Comparison of ENCODE assay signal across 8 cellular contexts in the genomic region with DNA sequence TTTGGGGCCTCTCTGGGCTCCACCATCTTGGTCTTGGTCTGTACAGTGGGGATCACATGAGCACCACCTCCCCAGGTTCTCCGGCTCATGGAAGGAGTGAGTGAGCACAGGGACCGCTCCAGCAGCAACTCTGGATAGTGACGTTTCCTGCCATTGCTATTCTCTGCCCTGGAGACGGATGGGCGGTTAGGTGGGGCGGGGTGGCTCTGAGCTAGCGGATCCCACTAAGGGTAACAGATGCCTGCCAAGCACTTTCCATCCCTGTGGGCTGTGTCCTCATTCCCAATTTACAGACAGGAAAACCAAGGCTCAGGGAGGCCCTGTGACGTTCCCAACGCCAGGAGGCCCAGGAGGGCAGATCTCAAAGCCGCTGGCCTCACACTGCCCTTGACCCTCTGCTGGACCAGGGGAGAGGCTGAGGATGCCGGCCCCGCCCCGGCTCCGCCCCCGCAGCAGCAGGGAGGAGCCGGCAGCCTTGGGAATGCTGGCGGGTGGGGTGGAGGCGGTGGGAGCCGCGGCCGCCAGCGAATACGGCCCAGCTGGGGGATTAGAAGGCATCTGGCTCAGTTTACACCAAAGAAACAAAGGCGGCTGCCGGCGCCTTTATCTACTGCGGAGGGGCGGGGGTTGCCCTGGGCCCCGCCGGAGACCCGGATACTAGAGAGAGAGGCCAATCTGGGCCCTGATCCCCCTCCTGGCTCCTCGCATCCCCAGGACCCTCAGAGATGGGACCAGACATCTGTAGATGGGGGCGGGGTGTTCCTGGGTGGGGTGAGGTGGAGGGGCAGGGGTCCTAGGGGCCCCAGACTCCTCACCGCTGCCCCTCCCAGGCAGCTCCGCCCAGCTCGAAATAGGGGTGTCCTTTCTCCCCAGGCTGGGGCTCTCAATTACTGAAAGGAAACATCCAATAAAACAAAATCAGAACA.
DNase-seq lines count a peak whose midpoint lies in the region; ATAC-seq, FAIRE-seq and TF ChIP-seq lines count a peak whose summit lies in the region.

No MANE protein-coding gene starts in this region.

- no peak for FAIRE-seq in H54 (lab: Jason Lieb, UNC)

- no peak overlapping the region for H3K4me3 Mint-ChIP-seq in CD8-positive, alpha-beta T cell

- peak overlapping the region; percentile 12 to 24 for H3K27ac ChIP-seq in right atrium auricular region
- no peak overlapping the region for H3K27ac ChIP-seq in CD8-positive, alpha-beta T cell (ENCODE audit: low read depth, low read length)

- no peak for TF ChIP-seq CTCF in right atrium auricular region (IDR thresholded peaks at IDR 0.05)
- TF ChIP-seq CTCF in CD8-positive, alpha-beta T cell (IDR thresholded peaks at IDR 0.05): no peak

- POLR2A ChIA-PET in CD8-positive, alpha-beta T cell (lab: Charles Lee): no interaction called here

- ATAC-seq in GM18870 (IDR thresholded peaks at IDR 0.05; ENCODE audit: unreplicated experiment) (no peak), HG02642 (IDR thresholded peaks at IDR 0.05; ENCODE audit: poor library complexity, unreplicated experiment) (no peak), GM19463 (IDR thresholded peaks at IDR 0.05; ENCODE audit: unreplicated experiment) (no peak)
- no peak for ATAC-seq in CD8-positive, alpha-beta T cell

- H3K27me3 ChIP-seq in right atrium auricular region: no peaks in the 10 kb centered on the region
- H3K27me3 ChIP-seq in skeletal muscle satellite cell (ENCODE audit: control insufficient read depth, insufficient read depth, low read length): no peaks in the 10 kb centered on the region
- peaks cover 9% of the 10 kb centered on the region for H3K27me3 ChIP-seq in CD8-positive, alpha-beta T cell (ENCODE audit: insufficient read depth, low read length)

- no peaks in the 10 kb centered on the region for H3K36me3 ChIP-seq in right atrium auricular region
- H3K36me3 ChIP-seq in skeletal muscle satellite cell (ENCODE audit: insufficient read depth, low read length): no peaks in the 10 kb centered on the region
- H3K36me3 ChIP-seq in CD8-positive, alpha-beta T cell (ENCODE audit: insufficient read depth, low read length): no peaks in the 10 kb centered on the region

- no peaks in the 10 kb centered on the region for H3K9me3 Mint-ChIP-seq in CD8-positive, alpha-beta T cell

- no peaks in the 10 kb centered on the region for H3K36me3 Mint-ChIP-seq in CD8-positive, alpha-beta T cell

- CTCF ChIA-PET in CD8-positive, alpha-beta T cell (lab: Charles Lee): interaction anchor here (0.7 to 1.8 kb wide), 2 partner anchors 13 to 19 kb away, joined by 3 to 5 read pairs; no protein-coding TSS in a partner anchor

- intact Hi-C loops in CD8-positive, alpha-beta T cell (cut with DNase I, micrococcal nuclease): no loop called here

- H3K27ac Mint-ChIP-seq in CD8-positive, alpha-beta T cell: no peak overlapping the region

- H3K4me1 ChIP-seq in right atrium auricular region (peaks cover 0 to 63% of the 10 kb centered on the region in 2 donors), skeletal muscle satellite cell (ENCODE audit: control insufficient read depth, insufficient read depth, low read length) (peaks cover 69% of the 10 kb centered on the region)
- H3K4me1 ChIP-seq in CD8-positive, alpha-beta T cell (ENCODE audit: insufficient read depth, low read length): peaks cover 11% of the 10 kb centered on the region

- peak overlapping the region; percentile 83 for H3K4me2 ChIP-seq in skeletal muscle satellite cell (ENCODE audit: low read length)

- peaks cover 4% of the 10 kb centered on the region for H3K4me1 Mint-ChIP-seq in CD8-positive, alpha-beta T cell (ENCODE audit: low read depth)

- H3K9me3 ChIP-seq in right atrium auricular region (no peaks in the 10 kb centered on the region), skeletal muscle satellite cell (replicated peaks; ENCODE audit: low read length) (no peaks in the 10 kb centered on the region)
- H3K9me3 ChIP-seq in CD8-positive, alpha-beta T cell (ENCODE audit: low read length): no peaks in the 10 kb centered on the region

- DNase-seq in H54 (ENCODE audit: insufficient read length, low spot score) (peak; percentile 97), SW480 (ENCODE audit: low spot score) (peak; percentile 28), right atrium auricular region (ENCODE audit: low spot score) (peak; percentile 73)
- no peak for DNase-seq in CD8-positive, alpha-beta T cell

- TF ChIP-seq POLR2A in H54 (IDR thresholded peaks at IDR 0.05; ENCODE audit: low read depth, low read length): no peak

- peaks cover 22% of the 10 kb centered on the region for H3K27me3 Mint-ChIP-seq in CD8-positive, alpha-beta T cell (ENCODE audit: low read depth)

- peak overlapping the region; percentile 21 to 49 for H3K4me3 ChIP-seq in right atrium auricular region
- H3K4me3 ChIP-seq in skeletal muscle satellite cell (ENCODE audit: low read length): peak overlapping the region; percentile 65
- H3K4me3 ChIP-seq in CD8-positive, alpha-beta T cell (ENCODE audit: low read depth, low read length): no peak overlapping the region

- H3K9ac ChIP-seq in skeletal muscle satellite cell (ENCODE audit: low read depth, low read length): peak overlapping the region; percentile 38

Comparison
In these comparisons a context has a peak if more than half of its experiments do, and no peak if none do; other contexts are left out.
1. DNase-seq: peak in H54 (single experiment), SW480 (single experiment) and right atrium auricular region (single experiment); none in CD8-positive, alpha-beta T cell (0 of 7).